In genomic region chr12:58804749-58805148, GRCh38 we compare ENCODE assay signal across 9 cellular contexts.
A peak's percentile ranks its signal among the peaks of the same experiment; 100 is the strongest.
DNase-seq lines count a peak whose midpoint lies in the region; ATAC-seq, FAIRE-seq and TF ChIP-seq lines count a peak whose summit lies in the region.
"Had no signal": no experiment of that assay in that cellular context is flagged by ENCODE, and none has a peak within 500 bp of the region (broad histone marks: within the 10 kb centered on the region; RNA-seq: fewer than 3 reads in every experiment).

No MANE protein-coding gene starts in this region.

- POLR2A ChIA-PET in GM12878 (lab: Charles Lee) = no interaction called here

- no peaks in the 10 kb centered on the region for H3K36me3 ChIP-seq in left ventricle myocardium inferior
- no peaks in the 10 kb centered on the region for H3K36me3 ChIP-seq in GM12878 (ENCODE audit: control insufficient read depth in 2 of 2, insufficient read depth in 2 of 2, low read length in 1 of 2)

- 0% methylated on average over 2 of the region's 2 CpGs for WGBS in GM12878 (ENCODE audit: insufficient coverage, insufficient replicate concordance, low lambda C conversion rate, missing lambda C conversion rate)

- intact Hi-C loops in left ventricle myocardium inferior (cut with micrococcal nuclease) = no loop called here
- intact Hi-C loops in Right ventricle myocardium inferior (cut with DNase I) = no loop called here
- intact Hi-C loops in GM12878 (cut with micrococcal nuclease; ENCODE audit: unreplicated experiment) = no loop called here
- intact Hi-C loops in activated naive CD4-positive, alpha-beta T cell treated with anti-CD3 and anti-CD28 coated beads for 36 hours (cut with micrococcal nuclease) = no loop called here

- ATAC-seq in Right ventricle myocardium inferior = no peak
- ATAC-seq in HG03159 (IDR thresholded peaks at IDR 0.05; ENCODE audit: unreplicated experiment) = peak; percentile 95
- peak; percentile 78 for ATAC-seq in GM12878
- ATAC-seq in GM21528 (IDR thresholded peaks at IDR 0.05; ENCODE audit: low FRiP score, unreplicated experiment) = no peak
- no peak for ATAC-seq in stimulated activated naive CD8-positive, alpha-beta T cell treated with anti-CD3 and anti-CD28 coated beads, Interleukin-15, Interleukin-2, amounts not matched to agents 100 U/mL and 50 U/mL, for 24 hours

- no peak overlapping the region for H2AFZ ChIP-seq in GM12878 (ENCODE audit: control insufficient read depth, low read depth, low read length)

- H3K4me3 ChIP-seq in left ventricle myocardium inferior (no peak overlapping the region), GM12878 (no peak overlapping the region)

- H3K9me3 ChIP-seq in left ventricle myocardium inferior (replicated peaks) (peaks cover 3% of the 10 kb centered on the region), GM12878 (replicated peaks; ENCODE audit: control insufficient read depth, insufficient read depth, low read length) (no peaks in the 10 kb centered on the region)

- no peaks in the 10 kb centered on the region for H3K36me3 Mint-ChIP-seq in activated naive CD4-positive, alpha-beta T cell treated with anti-CD3 and anti-CD28 coated beads for 36 hours (ENCODE audit: low read depth)

- H3K27ac ChIP-seq in left ventricle myocardium inferior (replicated peaks) (no peak overlapping the region), GM12878 (ENCODE audit: control insufficient read depth, insufficient read depth) (no peak overlapping the region)

- H3K79me2 ChIP-seq in GM12878 (ENCODE audit: control insufficient read depth, insufficient read depth, low read length) = no peaks in the 10 kb centered on the region

- BruUV-seq in GM12878 (replicated peaks; lab: Mats Ljungman, UMichigan) = no TSS peak

- no peak overlapping the region for H3K27ac Mint-ChIP-seq in activated naive CD4-positive, alpha-beta T cell treated with anti-CD3 and anti-CD28 coated beads for 36 hours

- DNase-seq in left ventricle myocardium inferior (no peak), Right ventricle myocardium inferior (ENCODE audit: missing footprints) (no peak), GM12878 (ENCODE audit: low read depth, low spot score) (no peak), SHP77 treated with DMSO at 0.1 percent for 48 hours (lab: John Stamatoyannopoulos, UW) (no peak)
- no peak for DNase-seq in activated naive CD4-positive, alpha-beta T cell treated with anti-CD3 and anti-CD28 coated beads for 36 hours
- no peak for DNase-seq in stimulated activated naive CD8-positive, alpha-beta T cell treated with anti-CD3 and anti-CD28 coated beads, Interleukin-15, Interleukin-2, amounts not matched to agents 100 U/mL and 50 U/mL, for 24 hours
- DNase-seq: stimulated activated naive CD4-positive, alpha-beta T cell had no signal

- no peak for TF ChIP-seq POLR2A in GM12878 (IDR thresholded peaks at IDR 0.05; ENCODE audit: low read depth, low read length)

- SMC1A ChIA-PET in GM12878 (lab: Charles Lee; ENCODE audit: uncharacterized antibody, unreplicated experiment) = interaction anchor here (0.8 kb wide), 1 partner anchor 458 kb away, joined by 3 read pairs; no protein-coding TSS in a partner anchor

- RAD21 ChIA-PET in GM12878 (lab: Charles Lee; ENCODE audit: unreplicated experiment) = no interaction called here

- no peak overlapping the region for H3K4me3 Mint-ChIP-seq in activated naive CD4-positive, alpha-beta T cell treated with anti-CD3 and anti-CD28 coated beads for 36 hours

- H3K4me1 ChIP-seq in left ventricle myocardium inferior = no peaks in the 10 kb centered on the region
- no peaks in the 10 kb centered on the region for H3K4me1 ChIP-seq in GM12878 (ENCODE audit: control insufficient read depth, insufficient read depth, low read length)

- TF ChIP-seq EP300 in GM12878 (IDR thresholded peaks at IDR 0.05; ENCODE audit: borderline replicate concordance in 1 of 2, control insufficient read depth in 1 of 2, low read depth in 2 of 2, low read length in 2 of 2) = no peak

- H3K27me3 ChIP-seq in left ventricle myocardium inferior (ENCODE audit: low read depth) (no peaks in the 10 kb centered on the region), GM12878 (replicated peaks in 1 of 2; ENCODE audit: control insufficient read depth in 2 of 2, insufficient read depth in 2 of 2, low read length in 1 of 2) (no peaks in the 10 kb centered on the region)

- TF ChIP-seq RAD21 in GM12878 (IDR thresholded peaks at IDR 0.05; ENCODE audit: insufficient read depth, low read depth, low read length) = peak; percentile 32

- in situ Hi-C loops in GM12878 (cut with MboI) = no loop called here

- peaks cover 2% of the 10 kb centered on the region for H3K9me3 Mint-ChIP-seq in activated naive CD4-positive, alpha-beta T cell treated with anti-CD3 and anti-CD28 coated beads for 36 hours

- no peaks in the 10 kb centered on the region for H3K4me1 Mint-ChIP-seq in activated naive CD4-positive, alpha-beta T cell treated with anti-CD3 and anti-CD28 coated beads for 36 hours (ENCODE audit: low read depth)

- no peak overlapping the region for H3K4me2 ChIP-seq in GM12878 (ENCODE audit: control insufficient read depth, insufficient read depth)

- H4K20me1 ChIP-seq in GM12878 (ENCODE audit: control insufficient read depth, insufficient read depth) = no peaks in the 10 kb centered on the region

- CTCF ChIA-PET in GM12878 (lab: Yijun Ruan, JAX) = no interaction called here
- CTCF ChIA-PET in activated naive CD4-positive, alpha-beta T cell treated with anti-CD3 and anti-CD28 coated beads for 36 hours (lab: Charles Lee) = interaction anchor here (0.7 kb wide), 1 partner anchor 752 kb away, joined by 3 read pairs; no protein-coding TSS in a partner anchor

- FAIRE-seq in GM12878 (lab: Jason Lieb, UNC) = no peak

- TF ChIP-seq CTCF in left ventricle myocardium inferior (IDR thresholded peaks at IDR 0.05; ENCODE audit: borderline replicate concordance) (peak; percentile 40), GM12878 (IDR thresholded peaks at IDR 0.05 in 2 of 3, conservative IDR thresholded peaks at IDR 0.05 in 1 of 3; ENCODE audit: control insufficient read depth in 2 of 3, extremely low read depth in 1 of 3, insufficient read depth in 1 of 3, low read depth in 3 of 3, low read length in 3 of 3) (peak; percentile 32 to 60 (median 44))

- peaks cover 2% of the 10 kb centered on the region for H3K27me3 Mint-ChIP-seq in activated naive CD4-positive, alpha-beta T cell treated with anti-CD3 and anti-CD28 coated beads for 36 hours (ENCODE audit: low read depth)

- no peak overlapping the region for H3K9ac ChIP-seq in GM12878 (ENCODE audit: control insufficient read depth, insufficient read depth, low read length)

TF ChIP-seq in GM12878, 131 proteins besides CTCF, POLR2A, EP300 and RAD21:
- TF ChIP-seq TARDBP (IDR thresholded peaks at IDR 0.05; ENCODE audit: borderline replicate concordance) = no peak
- no peak for TF ChIP-seq SMAD5 (IDR thresholded peaks at IDR 0.05; ENCODE audit: low read depth)
- no peak for TF ChIP-seq WRNIP1 (IDR thresholded peaks at IDR 0.05; ENCODE audit: borderline replicate concordance, low read depth, low read length)
- TF ChIP-seq SMARCA5 (IDR thresholded peaks at IDR 0.05) = no peak
- TF ChIP-seq NFXL1 (IDR thresholded peaks at IDR 0.05; ENCODE audit: borderline replicate concordance) = no peak
- TF ChIP-seq FOXM1 (IDR thresholded peaks at IDR 0.05; ENCODE audit: low read depth, low read length) = no peak
- TF ChIP-seq RELA (IDR thresholded peaks at IDR 0.05; ENCODE audit: borderline replicate concordance, partially characterized antibody) = no peak
- no peak for TF ChIP-seq BMI1 (IDR thresholded peaks at IDR 0.05; ENCODE audit: borderline replicate concordance)
- TF ChIP-seq MXI1 (IDR thresholded peaks at IDR 0.05; ENCODE audit: low read depth, low read length) = no peak
- TF ChIP-seq ZNF24 (IDR thresholded peaks at IDR 0.05) = no peak
- no peak for TF ChIP-seq CHD2 (IDR thresholded peaks at IDR 0.05; ENCODE audit: borderline replicate concordance, low read depth, low read length)
- no peak for TF ChIP-seq CHD4 (IDR thresholded peaks at IDR 0.05)
- no peak for TF ChIP-seq CBX3 (IDR thresholded peaks at IDR 0.05; ENCODE audit: borderline replicate concordance, low read depth)
- no peak for TF ChIP-seq SRF (IDR thresholded peaks at IDR 0.05; ENCODE audit: low read depth in 2 of 2, low read length in 2 of 2)
- no peak for TF ChIP-seq MTA3 (IDR thresholded peaks at IDR 0.05; ENCODE audit: borderline replicate concordance, low read length)
- no peak for TF ChIP-seq MYB (IDR thresholded peaks at IDR 0.05; ENCODE audit: borderline replicate concordance, low read depth, low read length)
- TF ChIP-seq NFIC (IDR thresholded peaks at IDR 0.05; ENCODE audit: low read depth, low read length) = no peak
- TF ChIP-seq EGR1 (IDR thresholded peaks at IDR 0.05; ENCODE audit: borderline replicate concordance in 1 of 2, low read depth in 2 of 2, low read length in 2 of 2) = no peak

Comparison
In these comparisons a context has a peak if more than half of its experiments do, and no peak if none do; other contexts are left out.
1. ATAC-seq: peak in HG03159 (single experiment) and GM12878 (single experiment); none in Right ventricle myocardium inferior (single experiment), GM21528 (single experiment) and stimulated activated naive CD8-positive, alpha-beta T cell treated with anti-CD3 and anti-CD28 coated beads, Interleukin-15, Interleukin-2, amounts not matched to agents 100 U/mL and 50 U/mL, for 24 hours (single experiment).